11 cellular contexts compared by ENCODE assay signal in the genomic region with DNA sequence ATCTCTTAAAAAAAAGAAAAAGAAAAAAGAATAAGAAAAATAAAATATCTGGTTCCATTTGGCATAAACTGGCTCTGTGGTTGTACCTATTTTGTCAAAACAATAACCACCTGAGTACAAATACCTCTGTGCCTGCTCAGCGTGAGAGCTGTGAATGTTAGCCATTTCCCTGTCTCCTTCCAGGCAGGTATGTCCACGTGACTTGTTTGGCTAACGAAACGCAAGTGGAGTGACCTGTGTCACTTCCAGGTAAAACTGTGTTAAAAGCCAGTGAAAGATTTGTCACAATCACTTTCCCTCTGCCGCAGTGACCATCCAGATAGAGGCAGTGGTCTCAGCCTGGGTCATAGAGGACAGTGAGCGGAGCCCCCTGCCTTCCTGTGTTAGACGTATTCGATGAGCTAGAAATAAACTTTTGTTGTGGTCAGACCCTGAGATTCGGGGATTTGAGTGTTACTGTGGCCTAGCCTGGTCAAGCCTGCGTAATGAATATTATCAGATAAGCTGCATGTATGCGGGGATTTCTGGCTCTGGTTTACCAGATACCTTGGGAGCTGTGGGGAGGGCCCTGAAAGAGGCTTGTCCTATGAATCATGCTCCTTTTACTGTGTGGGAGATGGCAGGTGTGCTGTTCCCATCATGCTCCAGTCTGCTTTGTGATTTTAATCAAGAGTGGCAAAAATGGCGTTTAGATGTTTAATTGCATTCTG. TPM values are rescaled to one million over a fixed set of nuclear protein-coding genes. Genes with fewer than 3 reads are reported as not detected.
DNase-seq lines count a peak whose midpoint lies in the region; ATAC-seq and TF ChIP-seq lines count a peak whose summit lies in the region.
"Had no signal": no experiment of that assay in that cellular context is flagged by ENCODE, and none has a peak within 500 bp of the region (broad histone marks: within the 10 kb centered on the region; RNA-seq: fewer than 3 reads in every experiment).

No MANE protein-coding gene starts in this region.

- peak; percentile 15 to 16 for ATAC-seq in activated CD4-positive, CD25-positive, alpha-beta regulatory T cell treated with anti-CD3 and anti-CD28 coated beads, Interleukin-2, amount 50 U/mL, for 24 hours

- H3K4me3 ChIP-seq in fibroblast of villous mesenchyme (ENCODE audit: low read depth, low read length): no peak overlapping the region

- H3K4me3 Mint-ChIP-seq in nephron progenitor cell: no peak overlapping the region

- TF ChIP-seq CTCF in fibroblast of villous mesenchyme (IDR thresholded peaks at IDR 0.05; ENCODE audit: insufficient read depth, low read depth, low read length) (no peak), nephron progenitor cell (IDR thresholded peaks at IDR 0.05) (no peak)

- peaks cover 10% of the 10 kb centered on the region for H3K27me3 Mint-ChIP-seq in nephron progenitor cell (ENCODE audit: low read depth, poor library complexity)

- H3K4me1 Mint-ChIP-seq in nephron progenitor cell: peaks cover 43% of the 10 kb centered on the region

- H3K9me3 Mint-ChIP-seq in nephron progenitor cell: no peaks in the 10 kb centered on the region

- peaks cover 10% of the 10 kb centered on the region for H3K36me3 Mint-ChIP-seq in nephron progenitor cell (ENCODE audit: low read depth)

- no peak for DNase-seq in activated CD4-positive, CD25-positive, alpha-beta regulatory T cell (lab: John Stamatoyannopoulos, UW)
- DNase-seq in SK-N-DZ (ENCODE audit: low spot score) (peak; percentile 88), fibroblast of villous mesenchyme (ENCODE audit: low read depth) (peak; percentile 8), LoVo (ENCODE audit: low spot score) (no peak), SHP77 (lab: John Stamatoyannopoulos, UW) (no peak), nephron progenitor cell (no peak)
- peak; percentile 11 for DNase-seq in stimulated activated CD4-positive, alpha-beta T cell treated with anti-CD3 and anti-CD28 coated beads, Interleukin-4, amount 100 ng/mL, for 24 hours
- DNase-seq: activated CD8-positive, alpha-beta memory T cell treated with anti-CD3 and anti-CD28 coated beads, Interleukin-2, amount 50 U/mL, for 4 hours; BE2C; hippocampal formation had no signal

- H3K27ac Mint-ChIP-seq in nephron progenitor cell: no peak overlapping the region

RNA-seq across cellular contexts. Expression of a gene that starts 3.7 kb away (rescaled TPM):
- 0.15 TPM in 1 of 2 replicates, not detected in the other for polyA plus RNA-seq in SK-N-DZ (2014; cell fraction: cytosol; rRNA removed)
- polyA plus RNA-seq in SK-N-DZ (2014; cell fraction: nucleus; rRNA removed): not detected in 2 replicates
- total RNA-seq in fibroblast of villous mesenchyme: 5.6 and 7.4 TPM in 2 replicates

Comparison
In these comparisons a context has a peak if more than half of its experiments do, and no peak if none do; other contexts are left out.
1. DNase-seq: peak in SK-N-DZ (single experiment), fibroblast of villous mesenchyme (single experiment) and stimulated activated CD4-positive, alpha-beta T cell treated with anti-CD3 and anti-CD28 coated beads, Interleukin-4, amount 100 ng/mL, for 24 hours (single experiment); none in activated CD4-positive, CD25-positive, alpha-beta regulatory T cell (0 of 4), LoVo (single experiment), SHP77 (0 of 2) and nephron progenitor cell (single experiment).